Comparison of ENCODE assay signal across 13 cellular contexts in genomic region chr16:51155901-51156810, GRCh38. TPM values are rescaled to one million over a fixed set of nuclear protein-coding genes. Genes with fewer than 3 reads are reported as not detected.
DNase-seq lines count a peak whose midpoint lies in the region; ATAC-seq and TF ChIP-seq lines count a peak whose summit lies in the region.
"Had no signal": no experiment of that assay in that cellular context is flagged by ENCODE, and none has a peak within 500 bp of the region (broad histone marks: within the 10 kb centered on the region; RNA-seq: fewer than 3 reads in every experiment).

No MANE protein-coding gene starts in this region.

- ATAC-seq in left ventricle myocardium superior (no peak), GM21526 (IDR thresholded peaks at IDR 0.05; ENCODE audit: low FRiP score, unreplicated experiment) (no peak)
- ATAC-seq: activated CD8-positive, alpha-beta T cell treated with anti-CD3 and anti-CD28 coated beads for 36 hours had no signal

- no peaks in the 10 kb centered on the region for H3K36me3 Mint-ChIP-seq in type B pancreatic cell

- DNase-seq in cardiac muscle cell (ENCODE audit: low read depth in 1 of 2, low spot score in 1 of 2) (peak; percentile 45 to 62), left ventricle myocardium superior (no peak), coronary artery (ENCODE audit: low spot score) (no peak), kidney glomerular epithelial cell (lab: John Stamatoyannopoulos, UW) (peak; percentile 62), type B pancreatic cell (ENCODE audit: extremely low spot score, unreplicated experiment) (no peak), NCI-H146 (lab: John Stamatoyannopoulos, UW) (no peak), DMS153 treated with DMSO at 0.1 percent for 48 hours (lab: John Stamatoyannopoulos, UW; ENCODE audit: unreplicated experiment) (no peak)
- DNase-seq: activated CD8-positive, alpha-beta T cell treated with anti-CD3 and anti-CD28 coated beads for 36 hours; aorta; BE2C; NCI-H1930 had no signal

- TF ChIP-seq CTCF in cardiac muscle cell (IDR thresholded peaks at IDR 0.05; ENCODE audit: low read depth, low read length) (no peak), coronary artery (IDR thresholded peaks at IDR 0.05) (no peak), type B pancreatic cell (conservative IDR thresholded peaks at IDR 0.05) (peak; percentile 31)

- no peaks in the 10 kb centered on the region for H3K9me3 ChIP-seq in cardiac muscle cell (ENCODE audit: low read depth)
- H3K9me3 ChIP-seq: BE2C had no signal

- H3K9me3 Mint-ChIP-seq in type B pancreatic cell = no peaks in the 10 kb centered on the region

- H3K27ac ChIP-seq in cardiac muscle cell (no peak overlapping the region), coronary artery (no peak overlapping the region)

- H3K4me1 Mint-ChIP-seq in type B pancreatic cell (ENCODE audit: unreplicated experiment) = peaks cover 24% of the 10 kb centered on the region

- peak overlapping the region; percentile 87 for H3K4me3 Mint-ChIP-seq in type B pancreatic cell
- H3K4me3 Mint-ChIP-seq: activated CD8-positive, alpha-beta T cell treated with anti-CD3 and anti-CD28 coated beads for 36 hours had no signal

- H3K36me3 ChIP-seq in cardiac muscle cell = no peaks in the 10 kb centered on the region
- H3K36me3 ChIP-seq: BE2C had no signal

- peaks cover 11% of the 10 kb centered on the region for H3K27me3 ChIP-seq in cardiac muscle cell

- peaks cover 26% of the 10 kb centered on the region for H3K4me1 ChIP-seq in cardiac muscle cell (ENCODE audit: low read depth)
- H3K4me1 ChIP-seq: BE2C had no signal

- H3K27ac Mint-ChIP-seq in type B pancreatic cell = no peak overlapping the region
- H3K27ac Mint-ChIP-seq: activated CD8-positive, alpha-beta T cell treated with anti-CD3 and anti-CD28 coated beads for 36 hours had no signal

- peaks cover 80% of the 10 kb centered on the region for H3K27me3 Mint-ChIP-seq in type B pancreatic cell

- intact Hi-C loops in left ventricle myocardium superior (cut with micrococcal nuclease) = no loop called here

- H3K4me3 ChIP-seq in cardiac muscle cell = peak overlapping the region; percentile 35
- peak overlapping the region; percentile 47 for H3K4me3 ChIP-seq in coronary artery

RNA-seq across cellular contexts. Expression of gene SALL1, which starts 5.1 kb away (rescaled TPM):
- 7.9 and 16.7 TPM in 2 replicates for total RNA-seq in cardiac muscle cell
- 4.2 and 5.6 TPM in 2 replicates for polyA plus RNA-seq in cardiac muscle cell
- total RNA-seq in left ventricle myocardium superior = not detected
- total RNA-seq in type B pancreatic cell (ENCODE audit: low replicate concordance) = 8.0 and 27.0 TPM in 2 replicates
- total RNA-seq: activated CD8-positive, alpha-beta T cell treated with anti-CD3 and anti-CD28 coated beads for 36 hours; aorta; SK-MEL-5 had no signal
- polyA plus RNA-seq: aorta had no signal

Comparison
In these comparisons a context has a peak if more than half of its experiments do, and no peak if none do; other contexts are left out.
1. DNase-seq: peak in cardiac muscle cell (2 of 2) and kidney glomerular epithelial cell (single experiment); none in left ventricle myocardium superior (single experiment), coronary artery (single experiment), type B pancreatic cell (single experiment), NCI-H146 (single experiment) and DMS153 treated with DMSO at 0.1 percent for 48 hours (single experiment).